In genomic region chr11:91904792-91905785, GRCh38 we compare ENCODE assay signal across 23 cellular contexts.
"Had no signal": no experiment of that assay in that cellular context is flagged by ENCODE, and none has a peak within 500 bp of the region (broad histone marks: within the 10 kb centered on the region; RNA-seq: fewer than 3 reads in every experiment).

No MANE protein-coding gene starts in this region.

- ATAC-seq: activated CD8-positive, alpha-beta T cell treated with anti-CD3 and anti-CD28 coated beads for 36 hours; activated T-cell treated with anti-CD3 and anti-CD28 coated beads, Interleukin-2, amount 50 U/mL, for 4 hours; activated T-helper 17 cell treated with anti-CD3 and anti-CD28 coated beads, Interleukin-2, amount 50 U/mL, for 72 hours; esophagus mucosa; foreskin keratinocyte; heart right ventricle; naive thymus-derived CD8-positive, alpha-beta T cell; psoas muscle had no signal

- H3K4me3 ChIP-seq: heart right ventricle, psoas muscle, sigmoid colon, smooth muscle cell, tibial nerve had no signal

- DNase-seq: activated CD4-positive, alpha-beta T cell treated with anti-CD3 and anti-CD28 coated beads, Interleukin-2, amount 10 ng/mL, durations not matched to agents 24 days and 14 days; activated CD4-positive, CD25-positive, alpha-beta regulatory T cell treated with anti-CD3 and anti-CD28 coated beads, Interleukin-2, amount 50 U/mL, for 72 hours; activated CD8-positive, alpha-beta T cell treated with anti-CD3 and anti-CD28 coated beads for 36 hours; activated gamma-delta T cell treated with Interleukin-2 at 50 U/mL for 16 hours; activated naive CD4-positive, alpha-beta T cell treated with anti-CD3 and anti-CD28 coated beads, Interleukin-2, amount 50 U/mL, for 16 hours; activated T-cell treated with anti-CD3 and anti-CD28 coated beads, Interleukin-2, amount 50 U/mL, for 4 hours; amygdala; caudate nucleus; cortex of kidney; foreskin keratinocyte; heart right ventricle; naive thymus-derived CD8-positive, alpha-beta T cell; nucleus accumbens; psoas muscle; sigmoid colon; stimulated activated CD4-positive, alpha-beta T cell treated with anti-CD3 and anti-CD28 coated beads, Interleukin-15, amount 100 ng/mL, for 24 hours; stimulated activated naive CD4-positive, alpha-beta T cell; T-helper 2 cell had no signal

- H3K27me3 ChIP-seq: foreskin keratinocyte, heart right ventricle, sigmoid colon, tibial nerve had no signal

- H3K4me1 ChIP-seq: foreskin keratinocyte, heart right ventricle, parathyroid adenoma, psoas muscle, sigmoid colon, tibial nerve had no signal

- H3K36me3 ChIP-seq: heart right ventricle, sigmoid colon, tibial nerve had no signal

- H3K9me3 ChIP-seq: sigmoid colon, tibial nerve had no signal

- H3K27ac ChIP-seq: foreskin keratinocyte, heart right ventricle, parathyroid adenoma, psoas muscle, sigmoid colon, tibial nerve had no signal
